In genomic region chr7:112759905-112760304, GRCh38 we compare ENCODE assay signal across 21 cellular contexts. TPM values are rescaled to one million over a fixed set of nuclear protein-coding genes. Genes with fewer than 3 reads are reported as not detected.
DNase-seq lines count a peak whose midpoint lies in the region; ATAC-seq and TF ChIP-seq lines count a peak whose summit lies in the region.
"Had no signal": no experiment of that assay in that cellular context is flagged by ENCODE, and none has a peak within 500 bp of the region (broad histone marks: within the 10 kb centered on the region; RNA-seq: fewer than 3 reads in every experiment).

No MANE protein-coding gene starts in this region.

- peak; percentile 29; the same call in 2 of the 3 replicates for ATAC-seq in RWPE2 (ENCODE audit: low read depth)
- no peak for ATAC-seq in GM18498 (IDR thresholded peaks at IDR 0.05; ENCODE audit: unreplicated experiment)

- no peak for TF ChIP-seq POLR2A in ovary (IDR thresholded peaks at IDR 0.05)

- H3K9me3 ChIP-seq in RWPE2 (ENCODE audit: severe bottlenecking) (no peaks in the 10 kb centered on the region), ovary (no peaks in the 10 kb centered on the region)
- H3K9me3 ChIP-seq: SK-N-SH had no signal

- DNase-seq in AG10803 (ENCODE audit: low read depth) (peak; percentile 1), RWPE2 (ENCODE audit: low spot score) (no peak), choroid plexus epithelial cell (ENCODE audit: low read depth) (peak; percentile 3), fibroblast of villous mesenchyme (ENCODE audit: low read depth) (peak; percentile 2), NCI-H146 treated with DMSO at 0.1 percent for 48 hours (lab: John Stamatoyannopoulos, UW; ENCODE audit: unreplicated experiment) (no peak), SW480 (ENCODE audit: low spot score) (no peak), ovary (no peak)
- DNase-seq: AML-193; C1 segment of cervical spinal cord; CD4-positive, alpha-beta memory T cell; COR-L47; H7; MV-4-11; NCI-H1105; NCI-H146; NCI-H2029; NCI-H446; NCI-H524 treated with DMSO at 0.1 percent for 48 hours; NCI-H774; SK-N-SH had no signal

- H3K4me3 ChIP-seq in AG10803 (ENCODE audit: low read length): no peak overlapping the region
- H3K4me3 ChIP-seq in RWPE2 (ENCODE audit: severe bottlenecking): no peak overlapping the region
- no peak overlapping the region for H3K4me3 ChIP-seq in choroid plexus epithelial cell (ENCODE audit: low read depth, low read length)
- H3K4me3 ChIP-seq in fibroblast of villous mesenchyme (ENCODE audit: low read depth, low read length): no peak overlapping the region
- H3K4me3 ChIP-seq in ovary: no peak overlapping the region

- WGBS in ovary, 3 donors: 50 to 64% (median 50%) methylated on average over 3 of the region's 3 CpGs

- no peak for TF ChIP-seq EP300 in ovary (IDR thresholded peaks at IDR 0.05)

- H3K27ac ChIP-seq in RWPE2 (ENCODE audit: poor library complexity, severe bottlenecking) (no peak overlapping the region), ovary (no peak overlapping the region)

- intact Hi-C loops in ovary (cut with DNase I): no loop called here

- H3K27me3 ChIP-seq in RWPE2 (ENCODE audit: insufficient read depth, poor library complexity, severe bottlenecking) (no peaks in the 10 kb centered on the region), ovary (no peaks in the 10 kb centered on the region)

- TF ChIP-seq CTCF in AG10803 (conservative IDR thresholded peaks at IDR 0.05; ENCODE audit: low read length) (no peak), RWPE2 (IDR thresholded peaks at IDR 0.05; ENCODE audit: poor library complexity, severe bottlenecking) (no peak), choroid plexus epithelial cell (conservative IDR thresholded peaks at IDR 0.05; ENCODE audit: low read depth, low read length) (no peak), fibroblast of villous mesenchyme (IDR thresholded peaks at IDR 0.05; ENCODE audit: insufficient read depth, low read depth, low read length) (no peak), ovary (IDR thresholded peaks at IDR 0.05) (no peak)

- no peaks in the 10 kb centered on the region for H3K36me3 ChIP-seq in RWPE2 (ENCODE audit: low read depth)
- H3K36me3 ChIP-seq in ovary: no peaks in the 10 kb centered on the region

- no peaks in the 10 kb centered on the region for H3K4me1 ChIP-seq in RWPE2 (ENCODE audit: insufficient read depth, poor library complexity, severe bottlenecking)
- H3K4me1 ChIP-seq in ovary (ENCODE audit: insufficient read depth): no peaks in the 10 kb centered on the region

RNA-seq across cellular contexts. Expression of gene TMEM168, which starts 30.3 kb away (rescaled TPM):
- total RNA-seq in fibroblast of villous mesenchyme (14.5 and 21.2 TPM in 2 replicates), ovary (10 to 100 TPM; 13.4 to 30.1 (median 23.0) TPM)
- 10 to 100 TPM in 1 of 2 donors, 1 to 10 TPM in 1; 9.3 to 17.3 TPM for polyA plus RNA-seq in ovary

Comparison
In these comparisons a context has a peak if more than half of its experiments do, and no peak if none do; other contexts are left out.
1. DNase-seq: peak in AG10803 (single experiment), choroid plexus epithelial cell (single experiment) and fibroblast of villous mesenchyme (single experiment); none in RWPE2 (single experiment), NCI-H146 treated with DMSO at 0.1 percent for 48 hours (single experiment), SW480 (single experiment) and ovary (0 of 5).